ENCODE assay signal across 15 cellular contexts in the genomic region with DNA sequence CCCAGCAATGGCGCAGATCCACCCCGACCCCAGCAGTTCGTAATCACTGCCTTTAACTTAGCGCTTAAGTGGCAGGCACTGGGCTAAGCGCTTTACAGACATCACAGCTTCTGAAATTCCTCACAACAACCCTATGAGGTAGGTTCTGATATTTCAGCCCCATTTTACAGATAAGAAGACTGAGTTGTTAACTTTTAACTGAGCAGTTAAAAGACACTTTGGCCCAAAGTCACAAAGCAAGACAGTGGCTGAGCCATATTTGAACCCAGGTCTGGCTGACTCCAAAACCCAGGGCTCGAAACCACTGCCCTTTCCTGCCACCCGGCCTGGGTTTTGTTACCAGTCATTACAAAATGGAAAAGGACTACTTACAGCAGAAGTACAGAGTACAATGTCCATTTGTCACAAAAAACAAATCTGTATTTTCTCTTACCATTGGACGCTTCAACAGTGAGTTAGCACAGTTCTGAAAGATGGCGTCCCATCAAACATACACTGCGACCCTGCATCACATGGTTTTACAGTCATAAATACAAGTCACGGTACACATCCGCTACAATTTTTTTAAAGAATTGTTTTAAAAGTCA. TPM values are rescaled to one million over a fixed set of nuclear protein-coding genes. Genes with fewer than 3 reads are reported as not detected.
A peak's percentile ranks its signal among the peaks of the same experiment; 100 is the strongest.
DNase-seq lines count a peak whose midpoint lies in the region; ATAC-seq and TF ChIP-seq lines count a peak whose summit lies in the region.
"Had no signal": no experiment of that assay in that cellular context is flagged by ENCODE, and none has a peak within 500 bp of the region (broad histone marks: within the 10 kb centered on the region; RNA-seq: fewer than 3 reads in every experiment).

No MANE protein-coding gene starts in this region.

- intact Hi-C loops in CD4-positive, alpha-beta T cell (cut with DNase I, micrococcal nuclease) = loop anchor here (5.0 to 10.0 kb wide), 2 partner anchors 36 to 106 kb away; partner anchors contain the start of gene RINL (in 1 of the 2)
- intact Hi-C loops in HCT116 (cut with micrococcal nuclease) = no loop called here

- no peak for TF ChIP-seq POLR2A in HCT116 (IDR thresholded peaks at IDR 0.05; ENCODE audit: borderline replicate concordance, extremely low read depth, insufficient read depth, insufficient read length)

- H3K4me1 ChIP-seq in HCT116 (ENCODE audit: control insufficient read depth in 1 of 2, insufficient read depth in 2 of 2, low read length in 2 of 2) (peaks cover 0 to 26% of the 10 kb centered on the region in 2 experiments; a peak in 2 of 4 replicates), adipocyte (ENCODE audit: control insufficient read depth, insufficient read depth, low read length) (no peaks in the 10 kb centered on the region)
- H3K4me1 ChIP-seq: colonic mucosa had no signal

- BruUV-seq in HCT116 (replicated peaks; lab: Mats Ljungman, UMichigan) = no TSS peak

- peak overlapping the region; percentile 84 for H3K4me3 Mint-ChIP-seq in CD4-positive, alpha-beta T cell
- peak overlapping the region in 9 of 10 donors; percentile 66 to 90 (median 81) for H3K4me3 Mint-ChIP-seq in naive thymus-derived CD8-positive, alpha-beta T cell

- no peaks in the 10 kb centered on the region for H3K9me2 ChIP-seq in HCT116 (ENCODE audit: insufficient read depth)

- DNase-seq in CD4-positive, alpha-beta T cell = no peak
- DNase-seq in HCT116 (ENCODE audit: low read depth, low spot score) = no peak
- no peak for DNase-seq in adipocyte (ENCODE audit: low read depth)
- no peak for DNase-seq in naive thymus-derived CD8-positive, alpha-beta T cell
- DNase-seq in NCI-H1694 (lab: John Stamatoyannopoulos, UW) = no peak
- no peak for DNase-seq in omental fat pad (ENCODE audit: low spot score)
- DNase-seq: colonic mucosa, NCI-H1436 treated with DMSO at 0.1 percent for 48 hours, NCI-H748 treated with DMSO at 0.1 percent for 48 hours had no signal

- peaks cover 27% of the 10 kb centered on the region for H4K20me1 ChIP-seq in HCT116 (ENCODE audit: insufficient read depth)

- H3K27ac Mint-ChIP-seq in CD4-positive, alpha-beta T cell = peak overlapping the region; percentile 88
- H3K27ac Mint-ChIP-seq in naive thymus-derived CD8-positive, alpha-beta T cell = peak overlapping the region; percentile 86 to 98 (median 94)

- no peak overlapping the region for H3K4me2 ChIP-seq in HCT116 (ENCODE audit: low read length)

- H3K4me3 ChIP-seq in HCT116 (replicated peaks in 1 of 2; ENCODE audit: low read depth in 1 of 2, low read length in 2 of 2) (no peak overlapping the region), adipocyte (ENCODE audit: low read length) (no peak overlapping the region)
- H3K4me3 ChIP-seq: colonic mucosa, right atrium auricular region, suprapubic skin had no signal

- no peak for TF ChIP-seq RAD21 in HCT116 (IDR thresholded peaks at IDR 0.05; ENCODE audit: low read depth)

- RAD21 ChIA-PET in HCT116 (lab: Charles Lee; ENCODE audit: low non-redundant PET in 1 of 2, low total read pairs in 2 of 2, uncharacterized antibody in 2 of 2, unreplicated experiment in 2 of 2) = interaction anchor here in 1 of 2 experiments (0.7 kb wide), 1 partner anchor 99 kb away, joined by 3 read pairs; no protein-coding TSS in a partner anchor

- CTCF ChIA-PET in CD4-positive, alpha-beta T cell (lab: Charles Lee) = interaction anchor here (1.4 to 1.6 kb wide), 3 partner anchors 16 to 29 kb away, joined by 3 to 6 read pairs (median 4); no protein-coding TSS in a partner anchor
- CTCF ChIA-PET in HCT116 (lab: Charles Lee) = no interaction called here

- no peaks in the 10 kb centered on the region for H3K9me3 Mint-ChIP-seq in CD4-positive, alpha-beta T cell
- peaks cover 0 to 4% (median 0%) of the 10 kb centered on the region in 9 donors for H3K9me3 Mint-ChIP-seq in naive thymus-derived CD8-positive, alpha-beta T cell

- ATAC-seq in CD4-positive, alpha-beta T cell (ENCODE audit: poor library complexity) = no peak
- no peak for ATAC-seq in HCT116
- no peak for ATAC-seq in naive thymus-derived CD8-positive, alpha-beta T cell
- ATAC-seq in GM18870 (IDR thresholded peaks at IDR 0.05; ENCODE audit: unreplicated experiment) = no peak
- no peak for ATAC-seq in omental fat pad (ENCODE audit: low FRiP score)
- no peak for ATAC-seq in GM19467 (IDR thresholded peaks at IDR 0.05; ENCODE audit: unreplicated experiment)
- ATAC-seq: activated CD4-positive, CD25-positive, alpha-beta regulatory T cell treated with anti-CD3 and anti-CD28 coated beads, Interleukin-2, amount 50 U/mL, for 24 hours had no signal

- H3K36me3 ChIP-seq in HCT116 (ENCODE audit: control insufficient read depth in 1 of 2, insufficient read depth in 2 of 2, low read length in 2 of 2) = peaks cover 82 to 93% of the 10 kb centered on the region in 2 experiments
- H3K36me3 ChIP-seq in adipocyte (ENCODE audit: control insufficient read depth, insufficient read depth, low read length, severe bottlenecking) = peaks cover 98% of the 10 kb centered on the region

- H3K27ac ChIP-seq in CD4-positive, alpha-beta T cell (ENCODE audit: low read depth, low read length) = peak overlapping the region; percentile 47
- no peak overlapping the region for H3K27ac ChIP-seq in HCT116 (ENCODE audit: low read depth, low read length)
- H3K27ac ChIP-seq: colonic mucosa, right atrium auricular region, suprapubic skin had no signal

- peaks cover 5% of the 10 kb centered on the region for H3K27me3 Mint-ChIP-seq in CD4-positive, alpha-beta T cell
- H3K27me3 Mint-ChIP-seq in naive thymus-derived CD8-positive, alpha-beta T cell = peaks cover 0 to 5% (median 0%) of the 10 kb centered on the region in 5 donors

- no peak for TF ChIP-seq CTCF in CD4-positive, alpha-beta T cell (IDR thresholded peaks at IDR 0.05)
- TF ChIP-seq CTCF in HCT116 (IDR thresholded peaks at IDR 0.05 in 2 of 3, conservative IDR thresholded peaks at IDR 0.05 in 1 of 3; ENCODE audit: borderline replicate concordance in 1 of 3, insufficient read depth in 1 of 3, low read depth in 2 of 3, low read length in 2 of 3) (no peak), omental fat pad (IDR thresholded peaks at IDR 0.05) (no peak)

- H3K79me2 ChIP-seq in HCT116 (ENCODE audit: insufficient read depth, low read length) = peaks cover 67% of the 10 kb centered on the region

- no peak overlapping the region for H2AFZ ChIP-seq in HCT116 (ENCODE audit: low read depth, low read length, poor library complexity, severe bottlenecking)

- no peaks in the 10 kb centered on the region for H3K9me3 ChIP-seq in CD4-positive, alpha-beta T cell (ENCODE audit: control insufficient read depth, low read length)
- H3K9me3 ChIP-seq in HCT116 (ENCODE audit: control insufficient read depth in 1 of 2, insufficient read depth in 1 of 2, low read depth in 1 of 2, low read length in 2 of 2) (no peaks in the 10 kb centered on the region), adipocyte (ENCODE audit: control insufficient read depth, low read length) (no peaks in the 10 kb centered on the region)
- H3K9me3 ChIP-seq: colonic mucosa, right atrium auricular region, suprapubic skin had no signal

- H3K36me3 Mint-ChIP-seq in CD4-positive, alpha-beta T cell (ENCODE audit: low read depth) = peaks cover 99% of the 10 kb centered on the region
- H3K36me3 Mint-ChIP-seq in naive thymus-derived CD8-positive, alpha-beta T cell = peaks cover 9 to 99% (median 53%) of the 10 kb centered on the region in 3 donors

- H3K9ac ChIP-seq in HCT116 (ENCODE audit: low read length) (no peak overlapping the region), adipocyte (ENCODE audit: low read length) (peak overlapping the region; percentile 1)

- H3K4me1 Mint-ChIP-seq in CD4-positive, alpha-beta T cell (ENCODE audit: low read depth) = peaks cover 61% of the 10 kb centered on the region
- peaks cover 34 to 74% (median 71%) of the 10 kb centered on the region in 4 donors for H3K4me1 Mint-ChIP-seq in naive thymus-derived CD8-positive, alpha-beta T cell

- POLR2A ChIA-PET in CD4-positive, alpha-beta T cell (lab: Charles Lee) = interaction anchor here (1.0 to 3.0 kb wide), 14 partner anchors 8 to 438 kb away, joined by 4 to 35 read pairs (median 8); partner anchors contain the start of genes ECH1, FAM98C, HNRNPL and MRPS12
- POLR2A ChIA-PET in HCT116 (lab: Charles Lee) = interaction anchor here (0.6 to 1.2 kb wide), 2 partner anchors 8 to 12 kb away, joined by 3 to 5 read pairs; no protein-coding TSS in a partner anchor
- POLR2A ChIA-PET in naive thymus-derived CD8-positive, alpha-beta T cell (lab: Charles Lee) = interaction anchor here (0.6 to 4.0 kb wide), 14 partner anchors 8 to 1443 kb away, joined by 3 to 37 read pairs (median 10); partner anchors contain the start of genes ECH1, EIF3K and RINL

- H3K27me3 ChIP-seq in CD4-positive, alpha-beta T cell (ENCODE audit: control insufficient read depth, insufficient read depth, low read length) = no peaks in the 10 kb centered on the region
- H3K27me3 ChIP-seq in HCT116 (ENCODE audit: insufficient read depth, low read length) (no peaks in the 10 kb centered on the region), adipocyte (replicated peaks; ENCODE audit: control insufficient read depth, insufficient read depth, low read length) (no peaks in the 10 kb centered on the region)
- H3K27me3 ChIP-seq: colonic mucosa, right atrium auricular region, suprapubic skin had no signal

RNA-seq across cellular contexts. Expression of gene HNRNPL, which starts 8.5 kb away (rescaled TPM):
- total RNA-seq in CD4-positive, alpha-beta T cell = 100 to 1,000 TPM; 535 to 565 TPM
- 551 TPM for total RNA-seq in HCT116 (2021; ENCODE audit: unreplicated experiment)
- 391 and 470 TPM in 2 replicates for polyA plus RNA-seq in HCT116 (2012)
- 100 to 1,000 TPM; 390 to 406 TPM for total RNA-seq in naive thymus-derived CD8-positive, alpha-beta T cell
- 10 to 100 TPM; 70.6 to 77.6 (median 71.4) TPM for polyA plus RNA-seq in naive thymus-derived CD8-positive, alpha-beta T cell
- 100 to 1,000 TPM; 138 to 180 (median 169) TPM for total RNA-seq in omental fat pad

RNA-seq across cellular contexts. Expression of gene ECH1, which starts 9.7 kb away (rescaled TPM):
- total RNA-seq in CD4-positive, alpha-beta T cell = 10 to 100 TPM; 32.6 to 35.3 TPM
- 81.3 TPM for total RNA-seq in HCT116 (2021; ENCODE audit: unreplicated experiment)
- 110 and 119 TPM in 2 replicates for polyA plus RNA-seq in HCT116 (2012)
- total RNA-seq in naive thymus-derived CD8-positive, alpha-beta T cell = 100 to 1,000 TPM; 118 to 138 TPM
- polyA plus RNA-seq in naive thymus-derived CD8-positive, alpha-beta T cell = 100 to 1,000 TPM; 218 to 291 (median 238) TPM
- total RNA-seq in omental fat pad = 100 to 1,000 TPM; 101 to 145 (median 128) TPM

RNA-seq across cellular contexts. Expression of gene LGALS4, which starts 28.5 kb away (rescaled TPM):
- total RNA-seq in CD4-positive, alpha-beta T cell = 1 to 10 TPM; 2.3 to 3.1 TPM
- total RNA-seq in HCT116 (2021; ENCODE audit: unreplicated experiment) (0.86 TPM), omental fat pad (1 to 10 TPM in 1 of 4 donors, under 1 TPM in 1, not detected in 2; 0.46 to 1.6 TPM)
- 0.19 and 0.36 TPM in 2 replicates for polyA plus RNA-seq in HCT116 (2012)
- 10 to 100 TPM in 1 of 2 experiments, 1 to 10 TPM in 1; 9.6 to 10.7 TPM for total RNA-seq in naive thymus-derived CD8-positive, alpha-beta T cell
- polyA plus RNA-seq in naive thymus-derived CD8-positive, alpha-beta T cell = under 1 TPM in 1 of 3 donors, not detected in 2; 0.27 TPM
- total RNA-seq: SK-MEL-5 had no signal

RNA-seq across cellular contexts. Expression of gene RINL, which starts 36.8 kb away (rescaled TPM):
- total RNA-seq in CD4-positive, alpha-beta T cell = 10 to 100 TPM; 19.5 to 21.3 TPM
- total RNA-seq in HCT116 (2021; ENCODE audit: unreplicated experiment) (28.6 TPM), omental fat pad (10 to 100 TPM in 1 of 4 donors, 1 to 10 TPM in 3; 5.3 to 10.4 (median 7.1) TPM)
- 27.0 and 28.7 TPM in 2 replicates for polyA plus RNA-seq in HCT116 (2012)
- total RNA-seq in naive thymus-derived CD8-positive, alpha-beta T cell = 10 to 100 TPM; 52.9 to 55.0 TPM
- polyA plus RNA-seq in naive thymus-derived CD8-positive, alpha-beta T cell = 10 to 100 TPM; 29.9 to 64.7 (median 40.5) TPM

RNA-seq across cellular contexts. Expression of gene LGALS7B, which starts 52.3 kb away (rescaled TPM):
- not detected for total RNA-seq in CD4-positive, alpha-beta T cell
- total RNA-seq in HCT116 (2021; ENCODE audit: unreplicated experiment) = 2.4 TPM
- 1.4 and 2.0 TPM in 2 replicates for polyA plus RNA-seq in HCT116 (2012)
- total RNA-seq in naive thymus-derived CD8-positive, alpha-beta T cell = not detected
- not detected for polyA plus RNA-seq in naive thymus-derived CD8-positive, alpha-beta T cell
- not detected for total RNA-seq in omental fat pad
- total RNA-seq: colonic mucosa, SK-MEL-5 had no signal
